Comparison of ENCODE assay signal across 28 cellular contexts in the genomic region with DNA sequence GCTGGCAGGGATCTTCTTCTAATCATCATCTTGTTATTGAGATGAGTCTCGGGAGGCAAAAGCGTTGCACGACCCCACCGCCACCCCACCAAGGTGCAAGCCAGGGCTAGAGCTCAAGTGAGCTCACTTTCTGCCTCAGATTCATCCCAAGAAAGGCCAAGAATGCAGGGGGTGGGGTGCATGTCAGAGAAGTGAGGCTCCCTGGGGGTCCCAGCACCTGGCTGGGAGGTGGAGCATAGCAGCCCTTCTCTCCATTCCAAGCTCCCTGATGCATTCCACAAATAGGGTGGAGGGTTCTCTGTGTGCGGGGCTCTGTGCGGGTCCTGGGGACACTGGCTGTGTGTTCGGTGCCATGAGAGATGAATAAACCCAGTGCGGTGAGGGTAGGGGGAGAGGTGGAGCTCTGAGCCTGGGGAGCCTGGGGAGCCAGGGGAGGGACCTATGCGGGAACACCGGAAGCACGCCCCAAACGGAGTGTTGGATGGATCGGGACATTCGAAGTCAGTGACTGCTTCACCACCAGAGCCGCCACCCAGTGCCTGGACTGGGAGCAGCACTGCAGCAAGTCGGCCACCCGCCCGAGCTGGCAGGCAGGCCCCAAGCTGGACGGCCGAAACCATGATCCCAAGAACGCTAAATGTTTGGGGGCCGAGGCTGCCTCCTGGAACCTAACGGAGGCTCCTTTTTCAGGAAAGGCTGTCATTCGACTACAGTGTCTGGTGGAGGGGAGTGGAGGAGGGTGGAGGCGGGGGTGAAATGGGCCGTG. TPM values are rescaled to one million over a fixed set of nuclear protein-coding genes. Genes with fewer than 3 reads are reported as not detected.
DNase-seq lines count a peak whose midpoint lies in the region; ATAC-seq and TF ChIP-seq lines count a peak whose summit lies in the region.
"Had no signal": no experiment of that assay in that cellular context is flagged by ENCODE, and none has a peak within 500 bp of the region (broad histone marks: within the 10 kb centered on the region; RNA-seq: fewer than 3 reads in every experiment).

No MANE protein-coding gene starts in this region.

- H3K27ac ChIP-seq in HUES6 (ENCODE audit: low read depth, low read length) (no peak overlapping the region), mesenchymal stem cell (ENCODE audit: low read length, poor library complexity, severe bottlenecking) (no peak overlapping the region)
- H3K27ac ChIP-seq: BLaER1 treated with 17β-estradiol and CSF1 and Interleukin-3, amounts not matched to agents 10 nM and 100 nM; esophagus muscularis mucosa; HL-60; prostate gland; uterus; VCaP had no signal

- H2BK12ac ChIP-seq in mesenchymal stem cell (ENCODE audit: low read length in 2 of 2) = no peak overlapping the region

- no peaks in the 10 kb centered on the region for H3K36me3 ChIP-seq in HUES6 (ENCODE audit: control insufficient read depth, insufficient read depth, low read length)
- no peaks in the 10 kb centered on the region for H3K36me3 ChIP-seq in mesenchymal stem cell (ENCODE audit: control insufficient read depth in 1 of 2, insufficient read depth in 2 of 2, low read depth in 1 of 2, low read length in 2 of 2)
- H3K36me3 ChIP-seq: BLaER1 treated with 17β-estradiol and CSF1 and Interleukin-3, amounts not matched to agents 10 nM and 100 nM; esophagus muscularis mucosa; prostate gland; uterus had no signal

- no peak overlapping the region for H3K18ac ChIP-seq in mesenchymal stem cell (ENCODE audit: low read depth in 1 of 2, low read length in 2 of 2)

- no peak overlapping the region for H2BK15ac ChIP-seq in mesenchymal stem cell (ENCODE audit: low read depth, poor library complexity, severe bottlenecking)

- H3K9me3 ChIP-seq in HUES6 (ENCODE audit: control insufficient read depth, insufficient read depth, low read depth, low read length) (no peaks in the 10 kb centered on the region), mesenchymal stem cell (ENCODE audit: control insufficient read depth, low read length) (no peaks in the 10 kb centered on the region)
- H3K9me3 ChIP-seq: BLaER1 treated with 17β-estradiol and CSF1 and Interleukin-3, amounts not matched to agents 10 nM and 100 nM; esophagus muscularis mucosa; prostate gland; uterus had no signal

- no peak overlapping the region for H2AFZ ChIP-seq in mesenchymal stem cell (ENCODE audit: low read depth, low read length)

- H3K14ac ChIP-seq in mesenchymal stem cell (ENCODE audit: low read length in 2 of 2) = peak overlapping the region in 1 of 2 experiments; percentile 7

- H4K91ac ChIP-seq in mesenchymal stem cell (ENCODE audit: low read length) = no peak overlapping the region

- no peak overlapping the region for H2BK5ac ChIP-seq in mesenchymal stem cell (ENCODE audit: low read depth, low read length, poor library complexity, severe bottlenecking)

- H3K4me3 ChIP-seq in HUES6 (ENCODE audit: low read depth, low read length) (peak overlapping the region; percentile 25; the same call in 1 of the 2 replicates), epithelial cell of proximal tubule (ENCODE audit: low read depth, low read length) (no peak overlapping the region), mesenchymal stem cell (ENCODE audit: insufficient read depth in 1 of 2, low read depth in 1 of 2, low read length in 2 of 2) (peak overlapping the region; percentile 3 to 29)
- H3K4me3 ChIP-seq: BLaER1 treated with 17β-estradiol and CSF1 and Interleukin-3, amounts not matched to agents 10 nM and 100 nM; prostate gland; smooth muscle cell; uterus had no signal

- H3K4ac ChIP-seq in mesenchymal stem cell (ENCODE audit: low read depth in 1 of 2, low read length in 2 of 2) = no peak overlapping the region

- TF ChIP-seq CTCF in epithelial cell of proximal tubule (conservative IDR thresholded peaks at IDR 0.05; ENCODE audit: low read depth, low read length) = peak; percentile 9

- DNase-seq in Ammon's horn (ENCODE audit: low spot score) = peak; percentile 38
- no peak for DNase-seq in epithelial cell of proximal tubule (ENCODE audit: low read depth)
- DNase-seq in mesenchymal stem cell = no peak
- no peak for DNase-seq in CD1c-positive myeloid dendritic cell (ENCODE audit: extremely low spot score)
- DNase-seq in NCI-H226 = no peak
- DNase-seq: activated CD4-positive, alpha-beta T cell treated with anti-CD3 and anti-CD28 coated beads, Interleukin-2, amount 50 U/mL, for 48 hours; activated gamma-delta T cell treated with Interleukin-2 at 50 U/mL for 16 hours; GF-D8; islet precursor cell; KBM-7; MV-4-11; NCI-H2029; NCI-H526; Right ventricle myocardium superior; stimulated activated CD4-positive, alpha-beta T cell treated with anti-CD3 and anti-CD28 coated beads, Interleukin-4, amount 100 ng/mL, for 24 hours; uterus had no signal

- 36% methylated on average over 26 of the region's 26 CpGs for WGBS in mesenchymal stem cell

- no peak for ATAC-seq in GM21360 (IDR thresholded peaks at IDR 0.05; ENCODE audit: unreplicated experiment)
- no peak for ATAC-seq in GM21786 (IDR thresholded peaks at IDR 0.05; ENCODE audit: unreplicated experiment)

- H3K23ac ChIP-seq in mesenchymal stem cell (ENCODE audit: low read length in 2 of 2) = no peak overlapping the region

- no peak overlapping the region for H3K4me2 ChIP-seq in mesenchymal stem cell (ENCODE audit: low read length, poor library complexity, severe bottlenecking)
- H3K4me2 ChIP-seq: smooth muscle cell had no signal

- peaks cover 31% of the 10 kb centered on the region for H3K27me3 ChIP-seq in HUES6 (ENCODE audit: control insufficient read depth, insufficient read depth, low read length)
- H3K27me3 ChIP-seq in mesenchymal stem cell (ENCODE audit: control insufficient read depth in 1 of 2, insufficient read depth in 1 of 2, low read length in 2 of 2) = peaks cover 25 to 56% of the 10 kb centered on the region in 2 experiments

- H2AK5ac ChIP-seq in mesenchymal stem cell (ENCODE audit: low read length, severe bottlenecking) = no peak overlapping the region

- H3K9ac ChIP-seq in HUES6 (ENCODE audit: low read length) (no peak overlapping the region), mesenchymal stem cell (ENCODE audit: low read length) (no peak overlapping the region)
- H3K9ac ChIP-seq: BLaER1 treated with 17β-estradiol and CSF1 and Interleukin-3, amounts not matched to agents 10 nM and 100 nM had no signal

- no peaks in the 10 kb centered on the region for H3K79me1 ChIP-seq in mesenchymal stem cell (replicated peaks; ENCODE audit: low read length, poor library complexity, severe bottlenecking)

- H4K8ac ChIP-seq in mesenchymal stem cell (ENCODE audit: low read length) = no peak overlapping the region

- H3K4me1 ChIP-seq in HUES6 (ENCODE audit: control insufficient read depth, insufficient read depth, low read length) (peaks cover 11% of the 10 kb centered on the region), mesenchymal stem cell (ENCODE audit: control insufficient read depth, insufficient read depth, low read depth, low read length) (no peaks in the 10 kb centered on the region)
- H3K4me1 ChIP-seq: BLaER1 treated with 17β-estradiol and CSF1 and Interleukin-3, amounts not matched to agents 10 nM and 100 nM; prostate gland; uterus had no signal

- H2BK120ac ChIP-seq in mesenchymal stem cell (ENCODE audit: low read depth, low read length) = no peak overlapping the region

RNA-seq across cellular contexts. Expression of gene HMX3, which starts 17.9 kb away (rescaled TPM):
- not detected in 2 replicates for total RNA-seq in epithelial cell of proximal tubule
- not detected for polyA plus RNA-seq in mesenchymal stem cell (2013, experiment 1 of 2)
- not detected for polyA plus RNA-seq in mesenchymal stem cell (2013, experiment 2 of 2)
- total RNA-seq: cardiac septum; esophagus muscularis mucosa; natural killer cell treated with Interleukin-12 subunit alpha and Interleukin-12 subunit beta and Interleukin-15 and Interleukin-18, amount 100 ng/mL, for 72 hours; prostate gland; Right ventricle myocardium superior; smooth muscle cell; T-helper 1 cell treated with Interleukin-12 subunit alpha and Interleukin-12 subunit beta and Interleukin-4 antibody, amounts not matched to agents 30 ng/mL and 1 ng/mL, for 36 hours; uterus had no signal
- polyA plus RNA-seq: smooth muscle cell had no signal

RNA-seq across cellular contexts. Expression of gene HMX2, which starts 30.1 kb away (rescaled TPM):
- not detected in 2 replicates for total RNA-seq in epithelial cell of proximal tubule
- polyA plus RNA-seq in mesenchymal stem cell (2013, experiment 1 of 2) = not detected
- not detected for polyA plus RNA-seq in mesenchymal stem cell (2013, experiment 2 of 2)
- total RNA-seq: cardiac septum; esophagus muscularis mucosa; natural killer cell treated with Interleukin-12 subunit alpha and Interleukin-12 subunit beta and Interleukin-15 and Interleukin-18, amount 100 ng/mL, for 72 hours; Right ventricle myocardium superior; smooth muscle cell; T-helper 1 cell treated with Interleukin-12 subunit alpha and Interleukin-12 subunit beta and Interleukin-4 antibody, amounts not matched to agents 30 ng/mL and 1 ng/mL, for 36 hours; uterus had no signal
- polyA plus RNA-seq: smooth muscle cell had no signal

RNA-seq across cellular contexts. Expression of gene BUB3, which starts 36.4 kb away (rescaled TPM):
- total RNA-seq in epithelial cell of proximal tubule = 128 and 226 TPM in 2 replicates
- 52.0 TPM for polyA plus RNA-seq in mesenchymal stem cell (2013, experiment 1 of 2)
- polyA plus RNA-seq in mesenchymal stem cell (2013, experiment 2 of 2) = 54.7 TPM
